Comparison of ENCODE assay signal across 24 cellular contexts in genomic region chr12:98912401-98912800, GRCh38.
"Had no signal": no experiment of that assay in that cellular context is flagged by ENCODE, and none has a peak within 500 bp of the region (broad histone marks: within the 10 kb centered on the region; RNA-seq: fewer than 3 reads in every experiment).

No MANE protein-coding gene starts in this region.

- H3K27me3 ChIP-seq: SJSA1 had no signal

- H3K27ac ChIP-seq: SJSA1, SK-N-MC had no signal

- H3K36me3 ChIP-seq: MG63, SJSA1 had no signal

- H3K4me1 ChIP-seq: SJSA1 had no signal

- H3K4me3 ChIP-seq: MG63, SJSA1, SK-N-MC had no signal

- H3K9me3 ChIP-seq: MG63, SJSA1 had no signal

- DNase-seq: IMR-90, Karpas-422, KG1, MG63, NCI-H1092, NCI-H1105 treated with DMSO at 0.1 percent for 48 hours, NCI-H1417 treated with DMSO at 0.1 percent for 48 hours, NCI-H146, NCI-H1694 treated with DMSO at 0.1 percent for 48 hours, NCI-H1930, NCI-H2081, NCI-H2107, NCI-H2171, NCI-H226, NCI-H446, NCI-H510A, NCI-H524 treated with DMSO at 0.1 percent for 48 hours, NCI-H69, NCI-H774, Right ventricle myocardium superior, RPMI8226, SIG-M5 had no signal
